Comparison of ENCODE assay signal across 10 cellular contexts in the genomic region with DNA sequence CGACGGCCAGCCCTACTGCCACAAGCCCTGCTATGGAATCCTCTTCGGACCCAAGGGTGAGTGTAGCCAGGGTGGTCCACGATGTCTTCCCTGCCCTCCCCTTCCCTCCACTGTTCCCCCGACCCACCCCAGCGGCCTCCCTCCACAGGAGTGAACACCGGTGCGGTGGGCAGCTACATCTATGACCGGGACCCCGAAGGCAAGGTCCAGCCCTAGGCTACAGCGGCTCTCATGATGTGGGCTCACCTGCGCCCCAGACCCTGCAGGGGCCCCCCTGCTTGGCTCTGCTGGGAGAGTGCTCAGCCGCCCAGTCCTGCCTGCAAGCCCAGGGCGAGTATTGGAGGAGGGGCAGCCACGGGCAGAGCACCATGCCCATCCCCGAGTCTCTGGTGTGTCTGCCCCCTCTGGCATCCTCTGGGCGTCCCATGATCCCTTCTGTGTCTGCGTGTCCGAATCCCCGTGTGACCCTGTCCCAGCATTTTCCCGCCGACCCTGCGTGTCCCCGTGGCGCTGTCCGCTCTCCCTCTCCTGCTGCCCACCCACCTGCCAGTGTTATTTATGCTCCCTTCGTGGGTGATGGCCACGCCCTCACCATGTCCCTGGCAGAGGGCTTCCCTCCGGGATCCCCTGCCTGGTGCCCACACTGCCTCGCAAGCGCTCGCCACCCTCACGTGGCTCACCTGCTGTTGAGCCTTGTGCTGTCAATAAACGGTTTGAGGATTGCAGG. TPM values are rescaled to one million over a fixed set of nuclear protein-coding genes. Genes with fewer than 3 reads are reported as not detected.
DNase-seq lines count a peak whose midpoint lies in the region; ATAC-seq lines count a peak whose summit lies in the region.
"Had no signal": no experiment of that assay in that cellular context is flagged by ENCODE, and none has a peak within 500 bp of the region (broad histone marks: within the 10 kb centered on the region; RNA-seq: fewer than 3 reads in every experiment).

No MANE protein-coding gene starts in this region.

- H3K27ac ChIP-seq in HUES64 (ENCODE audit: low read depth, low read length) (no peak overlapping the region), neuronal stem cell (replicated peaks; ENCODE audit: low read length) (no peak overlapping the region)

- H4K8ac ChIP-seq in neuronal stem cell (ENCODE audit: low read depth, low read length) = no peak overlapping the region

- H3K27me3 Mint-ChIP-seq in effector memory CD8-positive, alpha-beta T cell = no peaks in the 10 kb centered on the region

- H2AFZ ChIP-seq in neuronal stem cell (ENCODE audit: low read length) = no peak overlapping the region

- WGBS in HUES64 = 44% methylated on average over 34 of the region's 34 CpGs
- WGBS in neuronal stem cell (ENCODE audit: extremely low coverage in 2 of 2, insufficient read length in 2 of 2, insufficient replicate concordance in 1 of 2), 2 donors = no CpG with 5 or more reads among the region's 34 CpGs

- peaks cover 10% of the 10 kb centered on the region for H3K79me1 ChIP-seq in neuronal stem cell (ENCODE audit: low read depth, low read length)

- H3K4me3 Mint-ChIP-seq in effector memory CD8-positive, alpha-beta T cell = peak overlapping the region; percentile 27 to 80

- DNase-seq in NCI-H1417 (lab: John Stamatoyannopoulos, UW) = peak in 2 of 3 experiments; percentile 55 to 60
- no peak for DNase-seq in NCI-H1417 treated with DMSO at 0.1 percent for 48 hours (lab: John Stamatoyannopoulos, UW)
- no peak for DNase-seq in effector memory CD8-positive, alpha-beta T cell
- DNase-seq in neuronal stem cell (ENCODE audit: low spot score) = no peak
- no peak for DNase-seq in GM03348 (ENCODE audit: low spot score)
- no peak for DNase-seq in pons (ENCODE audit: low spot score)
- DNase-seq: OCI-M1; stimulated activated naive CD8-positive, alpha-beta T cell treated with anti-CD3 and anti-CD28 coated beads, Interleukin-15, amount 100 ng/mL, for 72 hours had no signal

- H3K27ac Mint-ChIP-seq in effector memory CD8-positive, alpha-beta T cell = peak overlapping the region; percentile 100

- peaks cover 42 to 43% of the 10 kb centered on the region in 2 donors for H3K4me1 Mint-ChIP-seq in effector memory CD8-positive, alpha-beta T cell (ENCODE audit: low read depth in 2 of 2)

- H3K9me3 Mint-ChIP-seq in effector memory CD8-positive, alpha-beta T cell = peaks cover 0 to 3% of the 10 kb centered on the region in 2 donors

- H2BK5ac ChIP-seq in neuronal stem cell (ENCODE audit: low read length) = no peak overlapping the region

- H3K36me3 Mint-ChIP-seq in effector memory CD8-positive, alpha-beta T cell (ENCODE audit: insufficient read depth) = peaks cover 77% of the 10 kb centered on the region

- peak overlapping the region; percentile 83 for H2BK15ac ChIP-seq in neuronal stem cell (ENCODE audit: low read length)

- H4K91ac ChIP-seq in neuronal stem cell (ENCODE audit: low read depth, low read length, poor library complexity) = no peak overlapping the region

- H3K9me3 ChIP-seq in HUES64 (ENCODE audit: insufficient read depth, low read depth, low read length) = no peaks in the 10 kb centered on the region
- H3K9me3 ChIP-seq in neuronal stem cell (replicated peaks in 1 of 2; ENCODE audit: control insufficient read depth in 2 of 2, insufficient read depth in 1 of 2, low read depth in 1 of 2, low read length in 2 of 2) = peaks cover 0 to 8% of the 10 kb centered on the region in 2 donors

- H3K9ac ChIP-seq in HUES64 (ENCODE audit: low read depth, low read length) = no peak overlapping the region
- peak overlapping the region; percentile 63 for H3K9ac ChIP-seq in neuronal stem cell (ENCODE audit: low read depth, low read length, poor library complexity)

- H3K36me3 ChIP-seq in HUES64 (ENCODE audit: insufficient read depth, low read length) (no peaks in the 10 kb centered on the region), neuronal stem cell (replicated peaks in 1 of 2; ENCODE audit: control insufficient read depth in 2 of 2, insufficient read depth in 2 of 2, low read length in 2 of 2) (no peaks in the 10 kb centered on the region)

- no peak overlapping the region for H3K4me2 ChIP-seq in neuronal stem cell (ENCODE audit: insufficient read depth, low read length, poor library complexity, severe bottlenecking)

- H2BK12ac ChIP-seq in neuronal stem cell (ENCODE audit: low read length) = peak overlapping the region; percentile 7

- H3K4me1 ChIP-seq in HUES64 (ENCODE audit: insufficient read depth, low read length) (peaks cover 9% of the 10 kb centered on the region), neuronal stem cell (ENCODE audit: control insufficient read depth in 2 of 2, insufficient read depth in 1 of 2, low read depth in 1 of 2, low read length in 2 of 2) (peaks cover 49 to 63% of the 10 kb centered on the region in 2 donors)

- H3K27me3 ChIP-seq in HUES64 (ENCODE audit: insufficient read depth, low read length) = peaks cover 97% of the 10 kb centered on the region
- H3K27me3 ChIP-seq in neuronal stem cell (ENCODE audit: control insufficient read depth in 3 of 3, insufficient read depth in 3 of 3, low read depth in 1 of 3, low read length in 3 of 3) = peaks cover 0 to 67% (median 33%) of the 10 kb centered on the region in 3 experiments

- H2BK120ac ChIP-seq in neuronal stem cell (ENCODE audit: low read depth, low read length) = peak overlapping the region; percentile 24

- peak overlapping the region; percentile 82 for H3K14ac ChIP-seq in neuronal stem cell (ENCODE audit: low read length)

- peak overlapping the region; percentile 44 for H3K18ac ChIP-seq in neuronal stem cell (ENCODE audit: low read length)

- peak overlapping the region; percentile 96 for H2AK5ac ChIP-seq in neuronal stem cell (ENCODE audit: low read depth, low read length)

- H3K4ac ChIP-seq in neuronal stem cell (ENCODE audit: low read length) = no peak overlapping the region

- peak overlapping the region; percentile 80 for H3K23ac ChIP-seq in neuronal stem cell (ENCODE audit: low read depth, low read length, poor library complexity)

- H3K4me3 ChIP-seq in HUES64 (ENCODE audit: low read length) (peak overlapping the region; percentile 19; the same call in 1 of the 2 replicates), neuronal stem cell (ENCODE audit: low read length in 2 of 2) (peak overlapping the region in 1 of 2 donors; percentile 50)

- ATAC-seq in effector memory CD8-positive, alpha-beta T cell (replicated peaks) = no peak
- no peak for ATAC-seq in GM21737 (IDR thresholded peaks at IDR 0.05; ENCODE audit: unreplicated experiment)
- ATAC-seq: stimulated activated naive CD8-positive, alpha-beta T cell treated with anti-CD3 and anti-CD28 coated beads, Interleukin-15, amount 100 ng/mL, for 72 hours had no signal

RNA-seq across cellular contexts. Expression of gene CRIP2, which starts 5.0 kb away (rescaled TPM):
- polyA plus RNA-seq in HUES64 (2013, experiment 1 of 2) = 11.3 TPM
- 16.5 TPM for polyA plus RNA-seq in HUES64 (2013, experiment 2 of 2)
- polyA plus RNA-seq in neuronal stem cell (2013, experiment 1 of 2) = 16.9 TPM
- 15.2 TPM for polyA plus RNA-seq in neuronal stem cell (2013, experiment 2 of 2)

RNA-seq across cellular contexts. Expression of gene CRIP1, which starts 7.1 kb away (rescaled TPM):
- 2.6 TPM for polyA plus RNA-seq in HUES64 (2013, experiment 1 of 2)
- 4.9 TPM for polyA plus RNA-seq in HUES64 (2013, experiment 2 of 2)
- 98.0 TPM for polyA plus RNA-seq in neuronal stem cell (2013, experiment 1 of 2)
- polyA plus RNA-seq in neuronal stem cell (2013, experiment 2 of 2) = 93.7 TPM

RNA-seq across cellular contexts. Expression of gene TEDC1, which starts 11.4 kb away (rescaled TPM):
- 14.3 TPM for polyA plus RNA-seq in HUES64 (2013, experiment 1 of 2)
- polyA plus RNA-seq in HUES64 (2013, experiment 2 of 2) = 20.3 TPM
- 13.4 TPM for polyA plus RNA-seq in neuronal stem cell (2013, experiment 1 of 2)
- polyA plus RNA-seq in neuronal stem cell (2013, experiment 2 of 2) = 11.7 TPM

RNA-seq across cellular contexts. Expression of gene TMEM121, which starts 46.8 kb away (rescaled TPM):
- 1.0 TPM for polyA plus RNA-seq in HUES64 (2013, experiment 1 of 2)
- polyA plus RNA-seq in HUES64 (2013, experiment 2 of 2) = 1.7 TPM
- polyA plus RNA-seq in neuronal stem cell (2013, experiment 1 of 2) = 7.2 TPM
- 6.3 TPM for polyA plus RNA-seq in neuronal stem cell (2013, experiment 2 of 2)

RNA-seq across cellular contexts. Expression of gene MTA1, which starts 60.0 kb away (rescaled TPM):
- 114 TPM for polyA plus RNA-seq in HUES64 (2013, experiment 1 of 2)
- polyA plus RNA-seq in HUES64 (2013, experiment 2 of 2) = 127 TPM
- 199 TPM for polyA plus RNA-seq in neuronal stem cell (2013, experiment 1 of 2)
- 194 TPM for polyA plus RNA-seq in neuronal stem cell (2013, experiment 2 of 2)

Comparison
In these comparisons a context has a peak if more than half of its experiments do, and no peak if none do; other contexts are left out.
1. DNase-seq: peak in NCI-H1417 (2 of 3); none in NCI-H1417 treated with DMSO at 0.1 percent for 48 hours (single experiment), effector memory CD8-positive, alpha-beta T cell (0 of 3), neuronal stem cell (single experiment), GM03348 (single experiment) and pons (single experiment).